Comparison of ENCODE assay signal across 19 cellular contexts in the genomic region with DNA sequence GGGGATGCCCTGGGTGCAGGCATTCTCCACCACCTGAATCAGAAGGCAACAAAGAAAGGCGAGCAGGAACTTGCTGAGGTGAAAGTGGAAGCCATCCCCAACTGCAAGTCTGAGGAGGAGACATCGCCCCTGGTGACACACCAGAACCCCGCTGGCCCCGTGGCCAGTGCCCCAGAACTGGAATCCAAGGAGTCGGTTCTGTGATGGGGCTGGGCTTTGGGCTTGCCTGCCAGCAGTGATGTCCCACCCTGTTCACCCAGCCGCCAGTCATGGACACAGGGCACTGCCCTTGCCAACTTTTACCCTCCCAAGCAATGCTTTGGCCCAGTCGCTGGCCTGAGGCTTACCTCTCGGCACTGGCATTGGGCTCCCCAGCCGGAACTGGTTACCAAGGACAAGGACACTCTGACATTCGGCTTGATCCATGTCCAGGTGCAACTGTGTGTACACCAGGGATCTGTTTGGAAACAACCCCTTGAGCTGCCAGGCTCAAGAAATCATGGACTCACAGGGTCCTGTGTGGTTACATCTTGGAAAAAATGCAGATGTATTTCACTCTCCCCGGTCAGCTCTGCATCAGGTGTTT.
"Had no signal": no experiment of that assay in that cellular context is flagged by ENCODE, and none has a peak within 500 bp of the region (broad histone marks: within the 10 kb centered on the region; RNA-seq: fewer than 3 reads in every experiment).

No MANE protein-coding gene starts in this region.

- DNase-seq: effector memory CD8-positive, alpha-beta T cell; esophagus squamous epithelium; foreskin fibroblast; kidney; left cardiac atrium; left ventricle myocardium inferior; naive thymus-derived CD4-positive, alpha-beta T cell; nephron progenitor cell; sigmoid colon; stimulated activated CD4-positive, alpha-beta T cell treated with anti-CD3 and anti-CD28 coated beads, Interleukin-2, amount 100 ng/mL, for 24 hours; stimulated activated CD4-positive, alpha-beta T cell treated with anti-CD3 and anti-CD28 coated beads, Interleukin-4, amount 100 ng/mL, for 4 hours; stimulated activated naive CD4-positive, alpha-beta T cell treated with Interleukin-2 at 50 U/mL for 16 hours; thyroid gland; uterus had no signal

- H3K4me2 ChIP-seq: hepatocyte had no signal

- H3K79me2 ChIP-seq: hepatocyte had no signal

- H3K4me3 ChIP-seq: esophagus squamous epithelium, hepatocyte, left ventricle myocardium inferior, sigmoid colon, skin epidermis, thyroid gland, upper lobe of left lung, uterus had no signal

- H3K4me3 Mint-ChIP-seq: dendritic cell treated with granulocyte-macrophage colony-stimulating factor and Interleukin-4, amounts not matched to agents 40 ng/mL and 50 ng/mL, for 4 days; effector memory CD8-positive, alpha-beta T cell; naive thymus-derived CD4-positive, alpha-beta T cell; nephron progenitor cell had no signal

- ATAC-seq: effector memory CD8-positive, alpha-beta T cell; left cardiac atrium; naive thymus-derived CD4-positive, alpha-beta T cell had no signal

- H3K4me1 ChIP-seq: sigmoid colon, thyroid gland, uterus had no signal

- H3K36me3 ChIP-seq: thyroid gland, uterus had no signal

- H3K27me3 ChIP-seq: esophagus squamous epithelium, hepatocyte, neutrophil, sigmoid colon, thyroid gland, upper lobe of left lung, uterus had no signal

- H3K9me3 Mint-ChIP-seq: dendritic cell treated with granulocyte-macrophage colony-stimulating factor and Interleukin-4, amounts not matched to agents 40 ng/mL and 50 ng/mL, for 4 days; effector memory CD8-positive, alpha-beta T cell; naive thymus-derived CD4-positive, alpha-beta T cell; nephron progenitor cell had no signal

- H3K27me3 Mint-ChIP-seq: dendritic cell treated with granulocyte-macrophage colony-stimulating factor and Interleukin-4, amounts not matched to agents 40 ng/mL and 50 ng/mL, for 4 days; effector memory CD8-positive, alpha-beta T cell; naive thymus-derived CD4-positive, alpha-beta T cell had no signal

- H3K27ac Mint-ChIP-seq: effector memory CD8-positive, alpha-beta T cell; naive thymus-derived CD4-positive, alpha-beta T cell; nephron progenitor cell had no signal

- H3K9me3 ChIP-seq: esophagus squamous epithelium, left ventricle myocardium inferior, neutrophil, sigmoid colon, thyroid gland, upper lobe of left lung, uterus had no signal

- H2AFZ ChIP-seq: hepatocyte had no signal

- H3K27ac ChIP-seq: esophagus squamous epithelium, hepatocyte, left ventricle myocardium inferior, neutrophil, sigmoid colon, skin epidermis, thyroid gland, upper lobe of left lung, uterus had no signal
